26 cellular contexts compared by ENCODE assay signal in genomic region chr16:86601356-86601755, GRCh38. TPM values are rescaled to one million over a fixed set of nuclear protein-coding genes. Genes with fewer than 3 reads are reported as not detected.
"Had no signal": no experiment of that assay in that cellular context is flagged by ENCODE, and none has a peak within 500 bp of the region (broad histone marks: within the 10 kb centered on the region; RNA-seq: fewer than 3 reads in every experiment).

No MANE protein-coding gene starts in this region.

- ATAC-seq: activated CD4-positive, alpha-beta T cell treated with anti-CD3 and anti-CD28 coated beads for 36 hours; activated CD8-positive, alpha-beta T cell treated with anti-CD3 and anti-CD28 coated beads, Interleukin-2, amount 10 ng/mL, durations not matched to agents 7 days and 5 days; activated naive CD8-positive, alpha-beta T cell treated with anti-CD3 and anti-CD28 coated beads, Interleukin-2, amount 50 U/mL, for 24 hours; Panc1 had no signal

- H3K36me3 ChIP-seq: cardiac muscle cell, SJSA1 had no signal

- H3K4me1 ChIP-seq: SJSA1 had no signal

- H3K27ac ChIP-seq: cardiac muscle cell, SJSA1 had no signal

- H3K4me3 ChIP-seq: cardiac muscle cell, SJSA1 had no signal

- DNase-seq: activated CD4-positive, alpha-beta T cell treated with anti-CD3 and anti-CD28 coated beads for 36 hours; activated CD4-positive, alpha-beta T cell treated with anti-CD3 and anti-CD28 coated beads, Interleukin-2, amount 10 ng/mL, durations not matched to agents 7 days and 5 days; activated CD4-positive, alpha-beta T cell treated with anti-CD3 and anti-CD28 coated beads, Interleukin-2, amount 50 U/mL, for 48 hours; activated CD8-positive, alpha-beta T cell treated with anti-CD3 and anti-CD28 coated beads, Interleukin-2, amount 10 ng/mL, durations not matched to agents 7 days and 5 days; activated gamma-delta T cell; activated naive CD4-positive, alpha-beta T cell treated with Interleukin-2 at 50 U/mL for 16 hours; activated naive CD8-positive, alpha-beta T cell treated with anti-CD3 and anti-CD28 coated beads, Interleukin-2, amount 50 U/mL, for 24 hours; activated T-cell treated with anti-CD3 and anti-CD28 coated beads, Interleukin-2, amount 50 U/mL, for 24 hours; anterior cingulate cortex; Karpas-422; KBM-7; NCI-H1105; NCI-H1417 treated with DMSO at 0.1 percent for 48 hours; NCI-H187 treated with DMSO at 0.1 percent for 48 hours; NCI-H2081; NCI-H345; NCI-H524 treated with DMSO at 0.1 percent for 48 hours; SHP77 treated with DMSO at 0.1 percent for 48 hours; SW 1271; T-helper 1 cell; T-helper 2 cell; T1000 had no signal

- H3K9me3 ChIP-seq: SJSA1 had no signal

- H3K27me3 ChIP-seq: cardiac muscle cell, SJSA1 had no signal

RNA-seq across cellular contexts. Expression of gene FOXL1, which starts 23.0 kb away (rescaled TPM):
- total RNA-seq: activated CD4-positive, alpha-beta T cell treated with anti-CD3 and anti-CD28 coated beads for 36 hours; activated CD4-positive, alpha-beta T cell treated with anti-CD3 and anti-CD28 coated beads, Interleukin-2, amount 10 ng/mL, durations not matched to agents 7 days and 5 days; activated CD8-positive, alpha-beta T cell treated with anti-CD3 and anti-CD28 coated beads, Interleukin-2, amount 10 ng/mL, durations not matched to agents 7 days and 5 days had no signal

RNA-seq across cellular contexts. Expression of gene FOXC2, which starts 34.7 kb away (rescaled TPM):
- total RNA-seq: activated CD4-positive, alpha-beta T cell treated with anti-CD3 and anti-CD28 coated beads for 36 hours; activated CD4-positive, alpha-beta T cell treated with anti-CD3 and anti-CD28 coated beads, Interleukin-2, amount 10 ng/mL, durations not matched to agents 7 days and 5 days; activated CD8-positive, alpha-beta T cell treated with anti-CD3 and anti-CD28 coated beads, Interleukin-2, amount 10 ng/mL, durations not matched to agents 7 days and 5 days; NCI-H460 had no signal
